1 cellular context compared by ENCODE assay signal in genomic region chr9:33439731-33440130, GRCh38.
TF ChIP-seq lines count a peak whose summit lies in the region.

No MANE protein-coding gene starts in this region.

TF ChIP-seq in H1, 55 proteins besides CTCF, POLR2A, EP300 and RAD21:
- TF ChIP-seq KDM5A (IDR thresholded peaks at IDR 0.05; ENCODE audit: low read length): no peak
- no peak for TF ChIP-seq NANOG (IDR thresholded peaks at IDR 0.05; ENCODE audit: insufficient read depth, low read depth, low read length, poor library complexity, severe bottlenecking)
- TF ChIP-seq, protein P1, sequence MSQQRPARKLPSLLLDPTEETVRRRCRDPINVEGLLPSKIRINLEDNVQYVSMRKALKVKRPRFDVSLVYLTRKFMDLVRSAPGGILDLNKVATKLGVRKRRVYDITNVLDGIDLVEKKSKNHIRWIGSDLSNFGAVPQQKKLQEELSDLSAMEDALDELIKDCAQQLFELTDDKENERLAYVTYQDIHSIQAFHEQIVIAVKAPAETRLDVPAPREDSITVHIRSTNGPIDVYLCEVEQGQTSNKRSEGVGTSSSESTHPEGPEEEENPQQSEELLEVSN (IDR thresholded peaks at IDR 0.05): no peak
- no peak for TF ChIP-seq SRF (IDR thresholded peaks at IDR 0.05; ENCODE audit: low read depth, low read length)
- no peak for TF ChIP-seq JUN (IDR thresholded peaks at IDR 0.05; ENCODE audit: low read depth, low read length)
- TF ChIP-seq FOSL1 (IDR thresholded peaks at IDR 0.05; ENCODE audit: insufficient read depth, low read depth, low read length): no peak
